In genomic region chr2:9843229-9844035, GRCh38 we compare ENCODE assay signal across 1 cellular context.
TF ChIP-seq lines count a peak whose summit lies in the region.

TSS of gene TAF1B (plus strand) at chr2:9843474. CDS start at chr2:9843542, 68 bp downstream.

TF ChIP-seq in A549, 52 proteins besides CTCF, POLR2A, EP300 and RAD21 (continued from another document):
- TF ChIP-seq, protein P1, sequence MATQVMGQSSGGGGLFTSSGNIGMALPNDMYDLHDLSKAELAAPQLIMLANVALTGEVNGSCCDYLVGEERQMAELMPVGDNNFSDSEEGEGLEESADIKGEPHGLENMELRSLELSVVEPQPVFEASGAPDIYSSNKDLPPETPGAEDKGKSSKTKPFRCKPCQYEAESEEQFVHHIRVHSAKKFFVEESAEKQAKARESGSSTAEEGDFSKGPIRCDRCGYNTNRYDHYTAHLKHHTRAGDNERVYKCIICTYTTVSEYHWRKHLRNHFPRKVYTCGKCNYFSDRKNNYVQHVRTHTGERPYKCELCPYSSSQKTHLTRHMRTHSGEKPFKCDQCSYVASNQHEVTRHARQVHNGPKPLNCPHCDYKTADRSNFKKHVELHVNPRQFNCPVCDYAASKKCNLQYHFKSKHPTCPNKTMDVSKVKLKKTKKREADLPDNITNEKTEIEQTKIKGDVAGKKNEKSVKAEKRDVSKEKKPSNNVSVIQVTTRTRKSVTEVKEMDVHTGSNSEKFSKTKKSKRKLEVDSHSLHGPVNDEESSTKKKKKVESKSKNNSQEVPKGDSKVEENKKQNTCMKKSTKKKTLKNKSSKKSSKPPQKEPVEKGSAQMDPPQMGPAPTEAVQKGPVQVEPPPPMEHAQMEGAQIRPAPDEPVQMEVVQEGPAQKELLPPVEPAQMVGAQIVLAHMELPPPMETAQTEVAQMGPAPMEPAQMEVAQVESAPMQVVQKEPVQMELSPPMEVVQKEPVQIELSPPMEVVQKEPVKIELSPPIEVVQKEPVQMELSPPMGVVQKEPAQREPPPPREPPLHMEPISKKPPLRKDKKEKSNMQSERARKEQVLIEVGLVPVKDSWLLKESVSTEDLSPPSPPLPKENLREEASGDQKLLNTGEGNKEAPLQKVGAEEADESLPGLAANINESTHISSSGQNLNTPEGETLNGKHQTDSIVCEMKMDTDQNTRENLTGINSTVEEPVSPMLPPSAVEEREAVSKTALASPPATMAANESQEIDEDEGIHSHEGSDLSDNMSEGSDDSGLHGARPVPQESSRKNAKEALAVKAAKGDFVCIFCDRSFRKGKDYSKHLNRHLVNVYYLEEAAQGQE (IDR thresholded peaks at IDR 0.05), result peak; percentile 76
- TF ChIP-seq ATOH8 (CRISPR knock-in tag; IDR thresholded peaks at IDR 0.05; ENCODE audit: low read depth), result no peak
- TF ChIP-seq SREBF2 (IDR thresholded peaks at IDR 0.05), result no peak
- no peak for TF ChIP-seq ESRRA (IDR thresholded peaks at IDR 0.05; ENCODE audit: borderline replicate concordance, low read length)
- TF ChIP-seq HES2 (IDR thresholded peaks at IDR 0.05), result no peak
- TF ChIP-seq TFCP2L1 (CRISPR knock-in tag; IDR thresholded peaks at IDR 0.05), result 0 out of 2 replicates have a peak, but pooled peaks have one; percentile 62
- TF ChIP-seq RFX5 (IDR thresholded peaks at IDR 0.05), result 0 out of 2 replicates have a peak, but pooled peaks have one; percentile 30
- TF ChIP-seq NPAS2 (CRISPR knock-in tag; IDR thresholded peaks at IDR 0.05; ENCODE audit: borderline replicate concordance), result no peak
- TF ChIP-seq E2F6 (IDR thresholded peaks at IDR 0.05; ENCODE audit: borderline replicate concordance, low read depth), result peak; percentile 97
- TF ChIP-seq ZNF302 (CRISPR knock-in tag; IDR thresholded peaks at IDR 0.05), result no peak
- no peak for TF ChIP-seq NR3C1 (IDR thresholded peaks at IDR 0.05)
- TF ChIP-seq FOSB (CRISPR knock-in tag; IDR thresholded peaks at IDR 0.05), result no peak
- peak; percentile 93 for TF ChIP-seq BCL3 (IDR thresholded peaks at IDR 0.05)
- no peak for TF ChIP-seq EHF (CRISPR knock-in tag; IDR thresholded peaks at IDR 0.05)
- no peak for TF ChIP-seq USF2 (IDR thresholded peaks at IDR 0.05)
- no peak for TF ChIP-seq HOXB5 (CRISPR knock-in tag; IDR thresholded peaks at IDR 0.05)
- TF ChIP-seq ELK1 (IDR thresholded peaks at IDR 0.05; ENCODE audit: low read depth, low read length), result no peak
- TF ChIP-seq EHMT2 (IDR thresholded peaks at IDR 0.05; ENCODE audit: low read depth), result no peak
- TF ChIP-seq RNF2 (IDR thresholded peaks at IDR 0.05; ENCODE audit: borderline replicate concordance, low read depth), result 0 out of 2 replicates have a peak, but pooled peaks have one; percentile 30
- no peak for TF ChIP-seq FOXS1 (CRISPR knock-in tag; IDR thresholded peaks at IDR 0.05)
- TF ChIP-seq KDM5A (IDR thresholded peaks at IDR 0.05), result 0 out of 2 replicates have a peak, but pooled peaks have one; percentile 25
- no peak for TF ChIP-seq ZSCAN20 (CRISPR knock-in tag; IDR thresholded peaks at IDR 0.05)
- no peak for TF ChIP-seq FOSL2 (IDR thresholded peaks at IDR 0.05)
- peak; percentile 9; the same call in 1 of the 2 replicates for TF ChIP-seq FOSL2 (CRISPR knock-in tag; IDR thresholded peaks at IDR 0.05)
